ENCODE assay signal across 22 cellular contexts in genomic region chr17:51299859-51300258, GRCh38. TPM values are rescaled to one million over a fixed set of nuclear protein-coding genes. Genes with fewer than 3 reads are reported as not detected.
DNase-seq lines count a peak whose midpoint lies in the region; ATAC-seq, FAIRE-seq and TF ChIP-seq lines count a peak whose summit lies in the region.
"Had no signal": no experiment of that assay in that cellular context is flagged by ENCODE, and none has a peak within 500 bp of the region (broad histone marks: within the 10 kb centered on the region; RNA-seq: fewer than 3 reads in every experiment).

No MANE protein-coding gene starts in this region.

- peak; percentile 73 for FAIRE-seq in A549 (lab: Jason Lieb, UNC)
- FAIRE-seq: A204.1, GM12892, GM18507, H1 had no signal

- H3K4me1 ChIP-seq in A549 (no peaks in the 10 kb centered on the region), Karpas-422 (ENCODE audit: low read length) (no peaks in the 10 kb centered on the region), heart left ventricle (no peaks in the 10 kb centered on the region)
- H3K4me1 ChIP-seq: Caco-2 had no signal

- intact Hi-C loops in Calu3 (cut with micrococcal nuclease; ENCODE audit: unreplicated experiment) (loop anchor here (1.0 kb wide), 1 partner anchor 236 kb away; no protein-coding TSS in a partner anchor), heart left ventricle (cut with DNase I) (loop anchor here in 5 of 10 donors (5.0 to 10.0 kb wide), 5 partner anchors 235 to 807 kb away; no protein-coding TSS in a partner anchor)

- no peak for TF ChIP-seq EP300 in A549 (IDR thresholded peaks at IDR 0.05)

- H3K36me3 Mint-ChIP-seq in Calu3 (ENCODE audit: insufficient read depth, unreplicated experiment), result peaks cover 6% of the 10 kb centered on the region
- peaks cover 3% of the 10 kb centered on the region for H3K36me3 Mint-ChIP-seq in progenitor cell of endocrine pancreas (ENCODE audit: insufficient read depth)

- DNase-seq in A549 (ENCODE audit: low read depth in 1 of 2, low spot score in 1 of 2) (no peak), Calu3 (no peak), Karpas-422 (peak; percentile 19), progenitor cell of endocrine pancreas (ENCODE audit: low spot score, unreplicated experiment) (no peak), heart left ventricle (no peak), NCI-H2196 (lab: John Stamatoyannopoulos, UW; ENCODE audit: unreplicated experiment) (no peak)
- DNase-seq: AML-193; Caco-2; CD4-positive, alpha-beta T cell; DMS153; DMS79; GDM1; HCEC 1CT; HFFc6; KG1 had no signal

- no peak overlapping the region for H3K27ac Mint-ChIP-seq in Calu3 (ENCODE audit: unreplicated experiment)
- peak overlapping the region; percentile 68 for H3K27ac Mint-ChIP-seq in progenitor cell of endocrine pancreas
- H3K27ac Mint-ChIP-seq: HFFc6, IgD-negative memory B cell had no signal

- H3K4me3 Mint-ChIP-seq in Calu3 (ENCODE audit: low read depth, unreplicated experiment) (no peak overlapping the region), progenitor cell of endocrine pancreas (ENCODE audit: low read depth) (no peak overlapping the region)
- H3K4me3 Mint-ChIP-seq: CD4-positive, alpha-beta T cell; HFFc6; IgD-negative memory B cell had no signal

- no peaks in the 10 kb centered on the region for H3K79me2 ChIP-seq in Karpas-422 (ENCODE audit: low read length)

- CTCF ChIA-PET in A549 (lab: Yijun Ruan, JAX), result interaction anchor here (0.9 to 4.7 kb wide), 18 partner anchors 12 to 807 kb away, joined by 3 to 41 read pairs (median 5); no protein-coding TSS in a partner anchor
- CTCF ChIA-PET in Calu3 (lab: Charles Lee), result interaction anchor here (1.0 to 1.9 kb wide), 2 partner anchors 21 to 72 kb away, joined by 5 to 13 read pairs; no protein-coding TSS in a partner anchor

- TF ChIP-seq POLR2A in A549 (IDR thresholded peaks at IDR 0.05; ENCODE audit: low read length), result no peak
- no peak for TF ChIP-seq POLR2A in heart left ventricle (IDR thresholded peaks at IDR 0.05)

- ATAC-seq in A549 (no peak), heart left ventricle (no peak), HG02759 (IDR thresholded peaks at IDR 0.05; ENCODE audit: unreplicated experiment) (no peak)

- H3K4me1 Mint-ChIP-seq in Calu3 (ENCODE audit: low read depth, unreplicated experiment) (no peaks in the 10 kb centered on the region), progenitor cell of endocrine pancreas (ENCODE audit: low read depth) (peaks cover 5% of the 10 kb centered on the region)
- H3K4me1 Mint-ChIP-seq: IgD-negative memory B cell had no signal

- POLR2A ChIA-PET in A549 (lab: Yijun Ruan, JAX), result no interaction called here

- H3K36me3 ChIP-seq in Karpas-422 (ENCODE audit: insufficient read depth, low read length), result peaks cover 8% of the 10 kb centered on the region; the same call in 1 of the 2 replicates
- peaks cover 0 to 41% (median 26%) of the 10 kb centered on the region in 9 donors for H3K36me3 ChIP-seq in heart left ventricle

- H3K9me3 ChIP-seq in A549 (peaks cover 8% of the 10 kb centered on the region), Karpas-422 (ENCODE audit: low read length) (no peaks in the 10 kb centered on the region), heart left ventricle (no peaks in the 10 kb centered on the region)
- H3K9me3 ChIP-seq: Caco-2 had no signal

- H2AFZ ChIP-seq in Karpas-422 (ENCODE audit: low read length), result no peak overlapping the region

- H3K27me3 ChIP-seq in Karpas-422 (ENCODE audit: low read length) (no peaks in the 10 kb centered on the region), heart left ventricle (no peaks in the 10 kb centered on the region)

- H3K9ac ChIP-seq in Karpas-422 (ENCODE audit: low read length), result no peak overlapping the region

- no peaks in the 10 kb centered on the region for H4K20me1 ChIP-seq in Karpas-422 (ENCODE audit: insufficient read depth, low read depth, low read length)

- H3K27me3 Mint-ChIP-seq in Calu3 (ENCODE audit: unreplicated experiment) (no peaks in the 10 kb centered on the region), progenitor cell of endocrine pancreas (no peaks in the 10 kb centered on the region)
- H3K27me3 Mint-ChIP-seq: CD4-positive, alpha-beta T cell had no signal

- no peak overlapping the region for H3K27ac ChIP-seq in A549
- H3K27ac ChIP-seq in Karpas-422 (ENCODE audit: low read length), result no peak overlapping the region
- H3K27ac ChIP-seq in heart left ventricle, result no peak overlapping the region
- H3K27ac ChIP-seq: C4-2B had no signal

- no peak for TF ChIP-seq RAD21 in A549 (conservative IDR thresholded peaks at IDR 0.05 in 1 of 2, IDR thresholded peaks at IDR 0.05 in 1 of 2)

- TF ChIP-seq CTCF in A549 (IDR thresholded peaks at IDR 0.05) (no peak), Calu3 (IDR thresholded peaks at IDR 0.05; ENCODE audit: unreplicated experiment) (no peak), progenitor cell of endocrine pancreas (IDR thresholded peaks at IDR 0.05; ENCODE audit: unreplicated experiment) (no peak), heart left ventricle (IDR thresholded peaks at IDR 0.05) (no peak)

- WGBS in A549 (ENCODE audit: missing lambda C conversion rate), result 84% methylated on average over 4 of the region's 4 CpGs
- 90 to 95% (median 93%) methylated on average over 4 of the region's 4 CpGs for WGBS in heart left ventricle, 4 donors

- H3K4me3 ChIP-seq in A549 (no peak overlapping the region), Karpas-422 (ENCODE audit: low read length) (no peak overlapping the region), heart left ventricle (no peak overlapping the region)

- H3K4me2 ChIP-seq in A549, result no peak overlapping the region
- H3K4me2 ChIP-seq in Karpas-422 (ENCODE audit: low read depth, low read length, poor library complexity, severe bottlenecking), result no peak overlapping the region

- BruUV-seq in Calu3 (replicated peaks; lab: Mats Ljungman, UMichigan), result TSS peak; percentile 7

- no peaks in the 10 kb centered on the region for H3K9me2 ChIP-seq in Karpas-422 (replicated peaks; ENCODE audit: insufficient read depth, low read length)

- no peaks in the 10 kb centered on the region for H3K9me3 Mint-ChIP-seq in Calu3 (ENCODE audit: low read depth, unreplicated experiment)
- H3K9me3 Mint-ChIP-seq in progenitor cell of endocrine pancreas (ENCODE audit: low read depth), result no peaks in the 10 kb centered on the region
- H3K9me3 Mint-ChIP-seq: CD4-positive, alpha-beta T cell; HFFc6; IgD-negative memory B cell had no signal

TF ChIP-seq in A549, 52 proteins besides CTCF, POLR2A, EP300 and RAD21:
- TF ChIP-seq POLR2AphosphoS2 (conservative IDR thresholded peaks at IDR 0.05; ENCODE audit: low read length), result no peak
- no peak for TF ChIP-seq PHF8 (IDR thresholded peaks at IDR 0.05; ENCODE audit: borderline replicate concordance, low read depth)
- TF ChIP-seq MAFK (IDR thresholded peaks at IDR 0.05; ENCODE audit: partially characterized antibody), result peak; percentile 63
- TF ChIP-seq RARB (CRISPR knock-in tag; IDR thresholded peaks at IDR 0.05), result no peak

RNA-seq across cellular contexts. Expression of gene UTP18, which starts 39.5 kb away (rescaled TPM):
- 61.9 and 96.7 TPM in 2 replicates for polyA plus RNA-seq in A549 (2011; rRNA removed)
- polyA plus RNA-seq in A549 (2012; cell fraction: cytosol; rRNA removed), result 24.2 and 28.7 TPM in 2 replicates
- polyA plus RNA-seq in A549 (2012; cell fraction: nucleus; rRNA removed), result 17.1 and 25.4 TPM in 2 replicates
- polyA plus RNA-seq in A549 (2017; fragmentation: RNase III; extraction: RNeasy Plus Mini Kit Qiagen cat#74134 plus additional on column Dnase treatment), result 72.7 to 79.1 TPM (median 77.6 TPM) in 3 replicates
- 11.2 and 12.1 TPM in 2 replicates for polyA minus RNA-seq in A549 (2011; rRNA and poly(A)+ RNA removed)
- 66.7 and 68.5 TPM in 2 replicates for total RNA-seq in Calu3 (2022)
- 33.7 and 50.8 TPM in 2 replicates for total RNA-seq in Karpas-422 (2014; rRNA removed; shearing (Covaris generic); ENCODE audit: low replicate concordance)
- total RNA-seq in progenitor cell of endocrine pancreas, result 35.3 and 38.0 TPM in 2 replicates
- total RNA-seq in heart left ventricle, result 10 to 100 TPM in 3 of 9 donors, 1 to 10 TPM in 6; 5.3 to 13.5 (median 8.1) TPM
- 10 to 100 TPM in 1 of 2 donors, 1 to 10 TPM in 1; 5.8 to 16.7 TPM for polyA plus RNA-seq in heart left ventricle

RNA-seq across cellular contexts. Expression of gene MBTD1, which starts 40.0 kb away (rescaled TPM):
- polyA plus RNA-seq in A549 (2011; rRNA removed) (12.1 and 13.4 TPM in 2 replicates), A549 (2017; fragmentation: RNase III; extraction: RNeasy Plus Mini Kit Qiagen cat#74134 plus additional on column Dnase treatment) (7.5 to 8.4 TPM (median 8.1 TPM) in 3 replicates), heart left ventricle (1 to 10 TPM; 3.4 to 4.9 TPM)
- polyA plus RNA-seq in A549 (2012; cell fraction: cytosol; rRNA removed), result 2.3 and 2.6 TPM in 2 replicates
- 2.9 and 5.9 TPM in 2 replicates for polyA plus RNA-seq in A549 (2012; cell fraction: nucleus; rRNA removed)
- polyA minus RNA-seq in A549 (2011; rRNA and poly(A)+ RNA removed), result 7.0 and 9.1 TPM in 2 replicates
- total RNA-seq in Calu3 (2022) (35.6 and 38.4 TPM in 2 replicates), progenitor cell of endocrine pancreas (47.6 and 50.7 TPM in 2 replicates), heart left ventricle (1 to 10 TPM; 3.4 to 9.8 (median 6.9) TPM)
- 28.5 and 41.3 TPM in 2 replicates for total RNA-seq in Karpas-422 (2014; rRNA removed; shearing (Covaris generic); ENCODE audit: low replicate concordance)
